10 cellular contexts compared by ENCODE assay signal in the genomic region with DNA sequence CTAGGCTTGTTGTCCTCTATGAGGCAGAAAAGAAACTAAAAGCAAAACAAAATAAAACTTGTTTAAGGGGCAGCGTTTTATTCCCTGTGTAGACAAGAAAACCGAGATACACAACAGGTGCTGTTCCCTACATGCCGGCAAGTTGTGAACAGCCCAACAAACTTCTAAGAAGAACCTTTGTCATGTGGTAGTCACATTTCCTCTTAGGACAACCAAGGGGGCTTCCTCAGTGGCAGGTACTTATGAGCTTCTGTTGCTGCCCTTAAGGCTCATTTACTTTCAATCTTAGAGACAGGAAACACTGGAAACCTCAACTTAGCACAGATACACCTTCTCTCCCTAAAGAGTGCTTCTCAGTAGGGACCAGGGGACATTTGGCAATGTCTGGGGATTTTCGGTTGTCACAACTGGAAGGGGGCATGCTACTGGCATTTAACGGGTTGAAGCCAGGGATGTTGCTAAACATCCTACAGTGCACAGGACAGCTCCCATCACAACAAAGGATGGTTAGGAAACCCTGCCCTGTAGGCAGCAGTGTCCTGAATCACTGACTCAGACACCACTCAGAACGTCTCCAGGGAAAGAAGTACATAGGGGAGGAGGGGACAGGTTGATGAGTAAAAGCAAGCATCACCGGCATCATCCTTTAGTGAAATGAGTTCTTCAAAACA.
DNase-seq lines count a peak whose midpoint lies in the region; ATAC-seq and TF ChIP-seq lines count a peak whose summit lies in the region.
"Had no signal": no experiment of that assay in that cellular context is flagged by ENCODE, and none has a peak within 500 bp of the region (broad histone marks: within the 10 kb centered on the region; RNA-seq: fewer than 3 reads in every experiment).

No MANE protein-coding gene starts in this region.

- H3K36me3 ChIP-seq in effector memory CD4-positive, alpha-beta T cell (ENCODE audit: control insufficient read depth, insufficient read depth, low read length) = no peaks in the 10 kb centered on the region
- H3K36me3 ChIP-seq in gastrocnemius medialis (no peaks in the 10 kb centered on the region), right atrium auricular region (no peaks in the 10 kb centered on the region)
- H3K36me3 ChIP-seq: neutrophil had no signal

- in situ Hi-C loops in gastrocnemius medialis (cut with MboI; ENCODE audit: low sequenced_read_pairs in 4 of 4) = no loop called here

- intact Hi-C loops in gastrocnemius medialis (cut with DNase I; ENCODE audit: low total_unique reads) = no loop called here

- TF ChIP-seq POLR2A in gastrocnemius medialis (IDR thresholded peaks at IDR 0.05) = no peak

- H3K27ac ChIP-seq in effector memory CD4-positive, alpha-beta T cell (ENCODE audit: insufficient read depth, low read length, poor library complexity, severe bottlenecking) = no peak overlapping the region
- no peak overlapping the region for H3K27ac ChIP-seq in gastrocnemius medialis
- H3K27ac ChIP-seq in right atrium auricular region = no peak overlapping the region
- H3K27ac ChIP-seq: neutrophil had no signal

- ATAC-seq in GM18508 (IDR thresholded peaks at IDR 0.05; ENCODE audit: insufficient read depth, unreplicated experiment) (peak; percentile 62), GM21576 (IDR thresholded peaks at IDR 0.05; ENCODE audit: unreplicated experiment) (peak; percentile 68), GM18519 (IDR thresholded peaks at IDR 0.05; ENCODE audit: low FRiP score, unreplicated experiment) (no peak), gastrocnemius medialis (no peak)

- H3K9me3 ChIP-seq in effector memory CD4-positive, alpha-beta T cell (ENCODE audit: control insufficient read depth, low read length) = no peaks in the 10 kb centered on the region
- H3K9me3 ChIP-seq in gastrocnemius medialis (no peaks in the 10 kb centered on the region), right atrium auricular region (no peaks in the 10 kb centered on the region)
- H3K9me3 ChIP-seq: neutrophil had no signal

- no peaks in the 10 kb centered on the region for H3K27me3 ChIP-seq in effector memory CD4-positive, alpha-beta T cell (replicated peaks; ENCODE audit: control insufficient read depth, insufficient read depth, low read length, poor library complexity, severe bottlenecking)
- no peaks in the 10 kb centered on the region for H3K27me3 ChIP-seq in gastrocnemius medialis
- peaks cover 0 to 3% of the 10 kb centered on the region in 2 donors for H3K27me3 ChIP-seq in right atrium auricular region
- H3K27me3 ChIP-seq: neutrophil had no signal

- DNase-seq in HPDE6-E6E7 (ENCODE audit: extremely low spot score) = peak; percentile 12
- no peak for DNase-seq in effector memory CD4-positive, alpha-beta T cell
- no peak for DNase-seq in Kasumi-1 (lab: John Stamatoyannopoulos, UW)
- DNase-seq in gastrocnemius medialis = no peak
- DNase-seq in right atrium auricular region (ENCODE audit: low spot score) = no peak
- DNase-seq: NCI-H1092 treated with DMSO at 0.1 percent for 48 hours had no signal

- TF ChIP-seq CTCF in gastrocnemius medialis (IDR thresholded peaks at IDR 0.05 in 4 of 5, conservative IDR thresholded peaks at IDR 0.05 in 1 of 5) (no peak), right atrium auricular region (IDR thresholded peaks at IDR 0.05) (no peak)

- no peaks in the 10 kb centered on the region for H3K4me1 ChIP-seq in effector memory CD4-positive, alpha-beta T cell (ENCODE audit: control insufficient read depth, insufficient read depth, low read length, poor library complexity, severe bottlenecking)
- H3K4me1 ChIP-seq in gastrocnemius medialis (no peaks in the 10 kb centered on the region), right atrium auricular region (no peaks in the 10 kb centered on the region)

- peak overlapping the region; percentile 16 for H3K4me3 ChIP-seq in effector memory CD4-positive, alpha-beta T cell (ENCODE audit: insufficient read depth, low read depth, low read length, poor library complexity, severe bottlenecking)
- H3K4me3 ChIP-seq in gastrocnemius medialis (no peak overlapping the region), right atrium auricular region (no peak overlapping the region)

Comparison
In these comparisons a context has a peak if more than half of its experiments do, and no peak if none do; other contexts are left out.
1. ATAC-seq: peak in GM18508 (single experiment) and GM21576 (single experiment); none in GM18519 (single experiment) and gastrocnemius medialis (0 of 2).